Comparison of ENCODE assay signal across 8 cellular contexts in genomic region chr5:7868427-7868772, GRCh38. TPM values are rescaled to one million over a fixed set of nuclear protein-coding genes. Genes with fewer than 3 reads are reported as not detected.
DNase-seq lines count a peak whose midpoint lies in the region; ATAC-seq, FAIRE-seq and TF ChIP-seq lines count a peak whose summit lies in the region.

No MANE protein-coding gene starts in this region.

- no peaks in the 10 kb centered on the region for H3K27me3 Mint-ChIP-seq in activated T-helper 17 cell treated with anti-CD3 and anti-CD28 coated beads, Interleukin-2, amount 50 U/mL, for 72 hours

- peaks cover 66% of the 10 kb centered on the region for H3K79me2 ChIP-seq in HCT116 (ENCODE audit: insufficient read depth, low read length)

- RAD21 ChIA-PET in HCT116 (lab: Charles Lee; ENCODE audit: low non-redundant PET in 1 of 2, low total read pairs in 2 of 2, uncharacterized antibody in 2 of 2, unreplicated experiment in 2 of 2) = no interaction called here

- FAIRE-seq in A549 (lab: Jason Lieb, UNC) = no peak

- H3K36me3 Mint-ChIP-seq in activated T-helper 17 cell treated with anti-CD3 and anti-CD28 coated beads, Interleukin-2, amount 50 U/mL, for 72 hours (ENCODE audit: low read depth) = peaks cover 78% of the 10 kb centered on the region

- H3K36me3 ChIP-seq in HCT116 (ENCODE audit: control insufficient read depth in 1 of 2, insufficient read depth in 2 of 2, low read length in 2 of 2) = peaks cover 3 to 14% of the 10 kb centered on the region in 2 experiments; a peak in 1 of 4 replicates
- H3K36me3 ChIP-seq in stomach smooth muscle (ENCODE audit: control insufficient read depth in 2 of 2, insufficient read depth in 2 of 2, low read length in 2 of 2) = peaks cover 0 to 4% of the 10 kb centered on the region in 2 donors

- H3K4me3 Mint-ChIP-seq in activated T-helper 17 cell treated with anti-CD3 and anti-CD28 coated beads, Interleukin-2, amount 50 U/mL, for 72 hours = peak overlapping the region; percentile 97

- WGBS in A549 (ENCODE audit: missing lambda C conversion rate) = 2% methylated on average over 8 of the region's 8 CpGs

- peaks cover 37% of the 10 kb centered on the region for H3K4me1 Mint-ChIP-seq in activated T-helper 17 cell treated with anti-CD3 and anti-CD28 coated beads, Interleukin-2, amount 50 U/mL, for 72 hours

- H3K4me2 ChIP-seq in A549 = peak overlapping the region; percentile 89
- peak overlapping the region; percentile 93 for H3K4me2 ChIP-seq in HCT116 (ENCODE audit: low read length)

- DNase-seq in A549 (ENCODE audit: low read depth in 1 of 2, low spot score in 1 of 2) = no peak
- DNase-seq in HCT116 (ENCODE audit: low read depth, low spot score) = no peak
- no peak for DNase-seq in SHP77 treated with DMSO at 0.1 percent for 48 hours (lab: John Stamatoyannopoulos, UW)
- DNase-seq in COLO829 (ENCODE audit: low spot score) = no peak

- H3K27me3 ChIP-seq in HCT116 (ENCODE audit: insufficient read depth, low read length) = no peaks in the 10 kb centered on the region
- no peaks in the 10 kb centered on the region for H3K27me3 ChIP-seq in stomach smooth muscle (ENCODE audit: control insufficient read depth in 1 of 2, insufficient read depth in 2 of 2, low read length in 2 of 2)

- peak; percentile 28 to 34; a peak in 5 of 6 replicates for ATAC-seq in A549
- ATAC-seq in HCT116 = no peak
- ATAC-seq in activated T-helper 17 cell treated with anti-CD3 and anti-CD28 coated beads, Interleukin-2, amount 50 U/mL, for 72 hours (replicated peaks) = no peak
- no peak for ATAC-seq in GM21576 (IDR thresholded peaks at IDR 0.05; ENCODE audit: unreplicated experiment)

- TF ChIP-seq EP300 in A549 (IDR thresholded peaks at IDR 0.05) = no peak

- POLR2A ChIA-PET in A549 (lab: Yijun Ruan, JAX) = interaction anchor here (1.0 kb wide), 4 partner anchors 8 to 14 kb away, joined by 3 to 8 read pairs (median 6); no protein-coding TSS in a partner anchor
- POLR2A ChIA-PET in HCT116 (lab: Charles Lee) = interaction anchor here (1.7 kb wide), 1 partner anchor 8 kb away, joined by 6 read pairs; no protein-coding TSS in a partner anchor

- H3K9me2 ChIP-seq in HCT116 (ENCODE audit: insufficient read depth) = no peaks in the 10 kb centered on the region

- H3K9me3 ChIP-seq in A549 (no peaks in the 10 kb centered on the region), HCT116 (ENCODE audit: control insufficient read depth in 1 of 2, insufficient read depth in 1 of 2, low read depth in 1 of 2, low read length in 2 of 2) (no peaks in the 10 kb centered on the region), iPS-18c (ENCODE audit: control insufficient read depth, insufficient read depth, low read length) (no peaks in the 10 kb centered on the region), stomach smooth muscle (ENCODE audit: control insufficient read depth in 2 of 2, low read length in 2 of 2) (no peaks in the 10 kb centered on the region)

- H3K4me3 ChIP-seq in A549 = peak overlapping the region; percentile 97
- H3K4me3 ChIP-seq in HCT116 (replicated peaks in 1 of 2; ENCODE audit: low read depth in 1 of 2, low read length in 2 of 2) = peak overlapping the region; percentile 89 to 91
- peak overlapping the region; percentile 84 for H3K4me3 ChIP-seq in iPS-18c (ENCODE audit: insufficient read depth, low read depth, low read length)
- peak overlapping the region; percentile 86 to 97 for H3K4me3 ChIP-seq in stomach smooth muscle (ENCODE audit: low read length in 2 of 2)

- intact Hi-C loops in HCT116 (cut with micrococcal nuclease) = no loop called here

- TF ChIP-seq RAD21 in A549 (conservative IDR thresholded peaks at IDR 0.05 in 1 of 2, IDR thresholded peaks at IDR 0.05 in 1 of 2) (no peak), HCT116 (IDR thresholded peaks at IDR 0.05; ENCODE audit: low read depth) (no peak)

- peaks cover 14% of the 10 kb centered on the region; the same call in 1 of the 2 replicates for H4K20me1 ChIP-seq in HCT116 (ENCODE audit: insufficient read depth)

- TF ChIP-seq CTCF in A549 (IDR thresholded peaks at IDR 0.05) (no peak), HCT116 (IDR thresholded peaks at IDR 0.05 in 2 of 3, conservative IDR thresholded peaks at IDR 0.05 in 1 of 3; ENCODE audit: borderline replicate concordance in 1 of 3, insufficient read depth in 1 of 3, low read depth in 2 of 3, low read length in 2 of 3) (no peak)

- H3K9ac ChIP-seq in HCT116 (ENCODE audit: low read length) (peak overlapping the region; percentile 87), stomach smooth muscle (ENCODE audit: low read length in 2 of 2) (peak overlapping the region; percentile 82 to 84)

- BruUV-seq in HCT116 (replicated peaks; lab: Mats Ljungman, UMichigan) = no TSS peak

- peak overlapping the region; percentile 93 for H3K27ac Mint-ChIP-seq in activated T-helper 17 cell treated with anti-CD3 and anti-CD28 coated beads, Interleukin-2, amount 50 U/mL, for 72 hours

- CTCF ChIA-PET in A549 (lab: Yijun Ruan, JAX) (interaction anchor here (1.1 to 2.6 kb wide), 3 partner anchors 18 to 52 kb away, joined by 3 to 8 read pairs (median 6); no protein-coding TSS in a partner anchor), HCT116 (lab: Charles Lee) (interaction anchor here (1.0 kb wide), 3 partner anchors 9 to 19 kb away, joined by 3 to 4 read pairs (median 3); no protein-coding TSS in a partner anchor)

- H2AFZ ChIP-seq in HCT116 (ENCODE audit: low read depth, low read length, poor library complexity, severe bottlenecking) = peak overlapping the region; percentile 18

- TF ChIP-seq POLR2A in A549 (IDR thresholded peaks at IDR 0.05; ENCODE audit: low read length) (no peak), HCT116 (IDR thresholded peaks at IDR 0.05; ENCODE audit: borderline replicate concordance, extremely low read depth, insufficient read depth, insufficient read length) (no peak)

- H3K27ac ChIP-seq in A549 (peak overlapping the region; percentile 84 to 95), HCT116 (ENCODE audit: low read depth, low read length) (peak overlapping the region; percentile 61), stomach smooth muscle (ENCODE audit: low read length) (peak overlapping the region; percentile 37)

- no peaks in the 10 kb centered on the region for H3K9me3 Mint-ChIP-seq in activated T-helper 17 cell treated with anti-CD3 and anti-CD28 coated beads, Interleukin-2, amount 50 U/mL, for 72 hours

- H3K4me1 ChIP-seq in A549 (peaks cover 26% of the 10 kb centered on the region), HCT116 (ENCODE audit: control insufficient read depth in 1 of 2, insufficient read depth in 2 of 2, low read length in 2 of 2) (peaks cover 7 to 18% of the 10 kb centered on the region in 2 experiments; a peak in 3 of 4 replicates), stomach smooth muscle (ENCODE audit: control insufficient read depth, insufficient read depth, low read length) (peaks cover 7% of the 10 kb centered on the region)

TF ChIP-seq in A549, 52 proteins besides CTCF, POLR2A, EP300 and RAD21 (continues in another document):
- no peak for TF ChIP-seq RNF2 (IDR thresholded peaks at IDR 0.05; ENCODE audit: borderline replicate concordance, low read depth)
- no peak for TF ChIP-seq HEYL (CRISPR knock-in tag; IDR thresholded peaks at IDR 0.05)
- TF ChIP-seq CHD4 (IDR thresholded peaks at IDR 0.05; ENCODE audit: borderline replicate concordance) = no peak
- no peak for TF ChIP-seq GATA3 (IDR thresholded peaks at IDR 0.05; ENCODE audit: borderline replicate concordance)
- no peak for TF ChIP-seq ZNF302 (CRISPR knock-in tag; IDR thresholded peaks at IDR 0.05)

TF ChIP-seq in HCT116, 20 proteins besides CTCF, POLR2A, EP300 and RAD21 (continues in another document):
- TF ChIP-seq ZBTB33 (IDR thresholded peaks at IDR 0.05; ENCODE audit: extremely low read depth, insufficient replicate concordance, low read length) = no peak

RNA-seq across cellular contexts. Expression of gene FASTKD3, which starts 0.4 kb away (rescaled TPM):
- polyA plus RNA-seq in A549 (2011; rRNA removed) = 17.2 and 24.8 TPM in 2 replicates
- 6.9 and 7.3 TPM in 2 replicates for polyA plus RNA-seq in A549 (2012; cell fraction: cytosol; rRNA removed)
- 4.2 and 5.5 TPM in 2 replicates for polyA plus RNA-seq in A549 (2012; cell fraction: nucleus; rRNA removed)
- polyA plus RNA-seq in A549 (2017; fragmentation: RNase III; extraction: RNeasy Plus Mini Kit Qiagen cat#74134 plus additional on column Dnase treatment) = 19.5 to 20.4 TPM (median 19.5 TPM) in 3 replicates
- polyA minus RNA-seq in A549 (2011; rRNA and poly(A)+ RNA removed) = 6.8 and 7.7 TPM in 2 replicates
- total RNA-seq in HCT116 (2021; ENCODE audit: unreplicated experiment) = 12.0 TPM
- polyA plus RNA-seq in HCT116 (2012) = 5.6 and 8.3 TPM in 2 replicates
- total RNA-seq in activated T-helper 17 cell treated with anti-CD3 and anti-CD28 coated beads, Interleukin-2, amount 50 U/mL, for 72 hours = 10 to 100 TPM in 1 of 2 donors, 1 to 10 TPM in 1; 7.9 to 13.4 TPM

RNA-seq across cellular contexts. Expression of gene MTRR, which starts 0.5 kb away (rescaled TPM):
- polyA plus RNA-seq in A549 (2011; rRNA removed) = 86.3 and 110 TPM in 2 replicates
- polyA plus RNA-seq in A549 (2012; cell fraction: cytosol; rRNA removed) = 36.4 and 42.8 TPM in 2 replicates
- 29.7 and 44.5 TPM in 2 replicates for polyA plus RNA-seq in A549 (2012; cell fraction: nucleus; rRNA removed)
- polyA plus RNA-seq in A549 (2017; fragmentation: RNase III; extraction: RNeasy Plus Mini Kit Qiagen cat#74134 plus additional on column Dnase treatment) = 40.0 to 47.5 TPM (median 44.1 TPM) in 3 replicates
- 116 and 140 TPM in 2 replicates for polyA minus RNA-seq in A549 (2011; rRNA and poly(A)+ RNA removed)
- 32.5 TPM for total RNA-seq in HCT116 (2021; ENCODE audit: unreplicated experiment)
- polyA plus RNA-seq in HCT116 (2012) = 20.7 and 26.2 TPM in 2 replicates
- total RNA-seq in activated T-helper 17 cell treated with anti-CD3 and anti-CD28 coated beads, Interleukin-2, amount 50 U/mL, for 72 hours = 10 to 100 TPM; 27.5 to 62.6 TPM

RNA-seq across cellular contexts. Expression of gene CFAP90, which starts 17.5 kb away (rescaled TPM):
- 0.25 and 0.36 TPM in 2 replicates for polyA plus RNA-seq in A549 (2011; rRNA removed)
- polyA plus RNA-seq in A549 (2012; cell fraction: cytosol; rRNA removed) = 0.21 and 0.41 TPM in 2 replicates
- polyA plus RNA-seq in A549 (2012; cell fraction: nucleus; rRNA removed) = 0.16 and 0.29 TPM in 2 replicates
- 0.17 to 0.28 TPM (median 0.28 TPM) in 3 replicates for polyA plus RNA-seq in A549 (2017; fragmentation: RNase III; extraction: RNeasy Plus Mini Kit Qiagen cat#74134 plus additional on column Dnase treatment)
- polyA minus RNA-seq in A549 (2011; rRNA and poly(A)+ RNA removed) = 0.33 TPM in 1 of 2 replicates, not detected in the other
- not detected for total RNA-seq in HCT116 (2021; ENCODE audit: unreplicated experiment)
- not detected in 2 replicates for polyA plus RNA-seq in HCT116 (2012)
- not detected for total RNA-seq in activated T-helper 17 cell treated with anti-CD3 and anti-CD28 coated beads, Interleukin-2, amount 50 U/mL, for 72 hours

Comparison
In these comparisons a context has a peak if more than half of its experiments do, and no peak if none do; other contexts are left out.
1. ATAC-seq: peak in A549 (2 of 2); none in HCT116 (single experiment), activated T-helper 17 cell treated with anti-CD3 and anti-CD28 coated beads, Interleukin-2, amount 50 U/mL, for 72 hours (single experiment) and GM21576 (single experiment).
2. H3K27ac ChIP-seq: peak in every context shown above with its lines; median percentile 90 in A549; 61 in HCT116; 37 in stomach smooth muscle.
3. Peak in every context shown above with its lines, with median percentiles within 50 percentile points of each other: H3K4me3 ChIP-seq.